8 cellular contexts compared by ENCODE assay signal in the genomic region with DNA sequence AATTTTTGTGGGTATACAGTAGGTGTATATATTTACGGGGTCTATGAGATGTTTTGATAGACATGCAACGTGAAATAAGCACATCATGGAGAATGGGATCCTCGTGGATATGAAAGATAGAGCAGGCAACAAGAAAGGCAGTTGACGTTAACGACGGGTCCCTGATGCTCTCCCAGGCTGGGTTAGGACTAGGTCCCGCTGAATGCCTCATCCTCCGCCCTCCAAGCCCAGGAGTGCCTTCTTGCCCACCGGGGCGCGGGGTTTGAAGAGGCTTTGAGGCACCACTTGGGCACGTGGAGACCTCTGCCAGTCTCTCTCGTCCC. TPM values are rescaled to one million over a fixed set of nuclear protein-coding genes. Genes with fewer than 3 reads are reported as not detected.
A peak's percentile ranks its signal among the peaks of the same experiment; 100 is the strongest.
DNase-seq lines count a peak whose midpoint lies in the region; ATAC-seq and TF ChIP-seq lines count a peak whose summit lies in the region.

No MANE protein-coding gene starts in this region.

- peaks cover 0 to 2% (median 0%) of the 10 kb centered on the region in 5 donors for H3K27me3 Mint-ChIP-seq in naive thymus-derived CD4-positive, alpha-beta T cell

- intact Hi-C loops in naive thymus-derived CD4-positive, alpha-beta T cell (cut with micrococcal nuclease) = loop anchor here (2.0 to 10.0 kb wide), 5 partner anchors 63 to 1035 kb away; a partner anchor contains a TSS

- peaks cover 0 to 4% (median 0%) of the 10 kb centered on the region in 3 experiments for H3K36me3 ChIP-seq in naive thymus-derived CD4-positive, alpha-beta T cell (ENCODE audit: control insufficient read depth in 2 of 3, insufficient read depth in 3 of 3, low read length in 3 of 3)

- POLR2A ChIA-PET in naive thymus-derived CD4-positive, alpha-beta T cell (lab: Charles Lee) = interaction anchor here (0.6 to 2.4 kb wide), 3 partner anchors 8 to 64 kb away, joined by 3 to 9 read pairs (median 9); a partner anchor contains a TSS

- no peaks in the 10 kb centered on the region for H3K9me3 ChIP-seq in naive thymus-derived CD4-positive, alpha-beta T cell (ENCODE audit: control insufficient read depth in 2 of 3, low read length in 3 of 3)

- H3K36me3 Mint-ChIP-seq in naive thymus-derived CD4-positive, alpha-beta T cell = peaks cover 0 to 16% (median 5%) of the 10 kb centered on the region in 5 donors

- peak overlapping the region; percentile 88 for H3K4me3 ChIP-seq in coronary artery
- H3K4me3 ChIP-seq in naive thymus-derived CD4-positive, alpha-beta T cell (ENCODE audit: low read length) = peak overlapping the region; percentile 64

- peak overlapping the region; percentile 78 to 95 (median 90) for H3K4me3 Mint-ChIP-seq in naive thymus-derived CD4-positive, alpha-beta T cell

- peak overlapping the region in 1 of 2 donors; percentile 19 for H3K27ac ChIP-seq in coronary artery
- H3K27ac ChIP-seq in naive thymus-derived CD4-positive, alpha-beta T cell (ENCODE audit: low read depth, low read length) = peak overlapping the region; percentile 68

- H3K9me3 Mint-ChIP-seq in naive thymus-derived CD4-positive, alpha-beta T cell = peaks cover 0 to 11% (median 0%) of the 10 kb centered on the region in 11 donors

- peaks cover 7 to 19% of the 10 kb centered on the region in 2 donors for H3K4me1 ChIP-seq in naive thymus-derived CD4-positive, alpha-beta T cell (ENCODE audit: control insufficient read depth in 2 of 2, insufficient read depth in 2 of 2, low read length in 2 of 2)

- H3K4me1 Mint-ChIP-seq in naive thymus-derived CD4-positive, alpha-beta T cell = peaks cover 13 to 24% (median 21%) of the 10 kb centered on the region in 7 donors

- DNase-seq in coronary artery (ENCODE audit: low spot score) (no peak), NCI-H226 (no peak), NK-92 (lab: John Stamatoyannopoulos, UW; ENCODE audit: unreplicated experiment) (no peak), NCI-H748 treated with DMSO at 0.1 percent for 48 hours (lab: John Stamatoyannopoulos, UW) (no peak), DMS79 treated with DMSO at 0.1 percent for 48 hours (lab: John Stamatoyannopoulos, UW) (no peak)
- DNase-seq in naive thymus-derived CD4-positive, alpha-beta T cell = no peak

- no peak for TF ChIP-seq CTCF in coronary artery (IDR thresholded peaks at IDR 0.05)

- no peaks in the 10 kb centered on the region for H3K27me3 ChIP-seq in naive thymus-derived CD4-positive, alpha-beta T cell (ENCODE audit: control insufficient read depth in 2 of 2, insufficient read depth in 2 of 2, low read length in 2 of 2)

- CTCF ChIA-PET in naive thymus-derived CD4-positive, alpha-beta T cell (lab: Charles Lee) = interaction anchor here (0.6 to 5.2 kb wide), 10 partner anchors 10 to 594 kb away, joined by 3 to 25 read pairs (median 4); a partner anchor contains a TSS

- H3K27ac Mint-ChIP-seq in naive thymus-derived CD4-positive, alpha-beta T cell = peak overlapping the region; percentile 71 to 94 (median 90)

- ATAC-seq in GM18907 (IDR thresholded peaks at IDR 0.05; ENCODE audit: unreplicated experiment) (peak; percentile 15), HG03442 (IDR thresholded peaks at IDR 0.05; ENCODE audit: unreplicated experiment) (peak; percentile 19)
- ATAC-seq in naive thymus-derived CD4-positive, alpha-beta T cell = peak; percentile 10

RNA-seq across cellular contexts. Expression of a gene that starts 9.5 kb away (rescaled TPM):
- 10 to 100 TPM; 25.7 to 49.4 (median 38.8) TPM for total RNA-seq in naive thymus-derived CD4-positive, alpha-beta T cell
- polyA plus RNA-seq in naive thymus-derived CD4-positive, alpha-beta T cell = 10 to 100 TPM; 18.2 to 33.1 TPM
